9 cellular contexts compared by ENCODE assay signal in the genomic region with DNA sequence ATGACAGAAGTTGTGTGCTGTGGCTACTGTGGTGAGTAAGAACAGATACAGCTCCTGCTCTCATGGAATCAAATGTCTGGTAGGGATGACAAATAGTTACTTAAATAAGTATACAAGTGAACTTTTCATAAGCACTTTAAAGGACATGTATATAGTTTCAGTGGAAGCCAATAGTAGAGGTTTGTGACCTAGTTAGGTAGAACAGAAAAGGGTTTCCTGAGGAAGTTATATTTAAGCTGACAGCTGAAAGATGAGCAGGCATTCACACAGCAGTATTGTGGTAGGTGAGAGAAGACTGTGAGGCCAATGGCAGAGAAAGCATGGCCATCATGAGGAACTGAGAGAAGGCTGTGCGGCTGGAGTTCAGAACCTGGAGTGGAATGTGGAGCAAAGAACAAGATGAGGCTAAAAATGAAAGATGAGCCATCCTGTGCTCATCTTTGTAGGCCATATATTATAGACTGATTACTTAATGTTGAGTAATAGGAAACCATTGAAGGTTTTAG. TPM values are rescaled to one million over a fixed set of nuclear protein-coding genes. Genes with fewer than 3 reads are reported as not detected.
DNase-seq lines count a peak whose midpoint lies in the region; ATAC-seq and TF ChIP-seq lines count a peak whose summit lies in the region.
"Had no signal": no experiment of that assay in that cellular context is flagged by ENCODE, and none has a peak within 500 bp of the region (broad histone marks: within the 10 kb centered on the region; RNA-seq: fewer than 3 reads in every experiment).

No MANE protein-coding gene starts in this region.

- no peak for TF ChIP-seq CTCF in GM10248 (IDR thresholded peaks at IDR 0.05; ENCODE audit: control extremely low read depth, extremely low read depth, low read depth, missing control alignments)

- ATAC-seq in GM21367 (IDR thresholded peaks at IDR 0.05; ENCODE audit: unreplicated experiment) (peak; percentile 93), HG03280 (IDR thresholded peaks at IDR 0.05; ENCODE audit: unreplicated experiment) (peak; percentile 83), left cardiac atrium (no peak), Right ventricle myocardium inferior (no peak)
- ATAC-seq in central memory CD8-positive, alpha-beta T cell (replicated peaks; ENCODE audit: extremely low read depth, poor library complexity, severe bottlenecking): no peak

- no peaks in the 10 kb centered on the region for H3K27me3 Mint-ChIP-seq in central memory CD8-positive, alpha-beta T cell

- POLR2A ChIA-PET in GM10248 (lab: Yijun Ruan, JAX): no interaction called here

- peak overlapping the region; percentile 22 for H3K27ac Mint-ChIP-seq in central memory CD8-positive, alpha-beta T cell (ENCODE audit: low read depth)

- H3K4me1 Mint-ChIP-seq in central memory CD8-positive, alpha-beta T cell: peaks cover 15% of the 10 kb centered on the region

- intact Hi-C loops in left cardiac atrium (cut with DNase I) (no loop called here), Right ventricle myocardium inferior (cut with DNase I) (no loop called here)

- H3K36me3 Mint-ChIP-seq in central memory CD8-positive, alpha-beta T cell (ENCODE audit: insufficient read depth): no peaks in the 10 kb centered on the region

- H3K9me3 Mint-ChIP-seq in central memory CD8-positive, alpha-beta T cell: no peaks in the 10 kb centered on the region

- H3K4me3 Mint-ChIP-seq in central memory CD8-positive, alpha-beta T cell: no peak overlapping the region

- peak; percentile 4 for DNase-seq in GM10248 (ENCODE audit: extremely low spot score)
- no peak for DNase-seq in central memory CD8-positive, alpha-beta T cell (ENCODE audit: low spot score in 2 of 2)
- no peak for DNase-seq in left cardiac atrium
- DNase-seq in DMS153 treated with DMSO at 0.1 percent for 48 hours (lab: John Stamatoyannopoulos, UW; ENCODE audit: unreplicated experiment): no peak
- DNase-seq in Right ventricle myocardium inferior (ENCODE audit: missing footprints): no peak
- no peak for DNase-seq in cerebellum (ENCODE audit: low spot score)
- DNase-seq: DMS53 had no signal

- CTCF ChIA-PET in GM10248 (lab: Yijun Ruan, JAX): interaction anchor here (1.4 to 1.8 kb wide), 2 partner anchors 9 to 20 kb away, joined by 4 to 7 read pairs; no protein-coding TSS in a partner anchor

RNA-seq across cellular contexts. Expression of a gene that starts 15.4 kb away (rescaled TPM):
- total RNA-seq in left cardiac atrium (10 to 100 TPM; 12.6 to 20.8 TPM), Right ventricle myocardium inferior (13.9 TPM), cerebellum (19.0 TPM)

Comparison
In these comparisons a context has a peak if more than half of its experiments do, and no peak if none do; other contexts are left out.
1. ATAC-seq: peak in GM21367 (single experiment) and HG03280 (single experiment); none in central memory CD8-positive, alpha-beta T cell (single experiment), left cardiac atrium (0 of 2) and Right ventricle myocardium inferior (single experiment).